ENCODE assay signal across 1 cellular context in genomic region chr11:14642873-14643696, GRCh38.
TF ChIP-seq lines count a peak whose summit lies in the region.

No MANE protein-coding gene starts in this region.

TF ChIP-seq in HepG2, 621 proteins besides CTCF, POLR2A, EP300 and RAD21 (continued from another document and continues in another):
- TF ChIP-seq THAP9 (CRISPR knock-in tag; IDR thresholded peaks at IDR 0.05; ENCODE audit: borderline replicate concordance) (no peak), RCOR2 (CRISPR knock-in tag; IDR thresholded peaks at IDR 0.05) (no peak), ZNF800 (CRISPR knock-in tag; IDR thresholded peaks at IDR 0.05) (0 out of 2 replicates have a peak, but pooled peaks have one; percentile 51), ZNF891 (CRISPR knock-in tag; IDR thresholded peaks at IDR 0.05) (peak; percentile 20; the same call in 1 of the 2 replicates), ZNF232 (CRISPR knock-in tag; IDR thresholded peaks at IDR 0.05; ENCODE audit: borderline replicate concordance) (0 out of 2 replicates have a peak, but pooled peaks have one; percentile 46), THAP11 (CRISPR knock-in tag; IDR thresholded peaks at IDR 0.05) (no peak), ZNF709 (CRISPR knock-in tag; IDR thresholded peaks at IDR 0.05) (peak; percentile 85), ZNF639 (CRISPR knock-in tag; conservative IDR thresholded peaks at IDR 0.05) (peak; percentile 71; the same call in 1 of the 2 replicates), SP1 (IDR thresholded peaks at IDR 0.05) (no peak), SP1 (CRISPR knock-in tag; IDR thresholded peaks at IDR 0.05) (0 out of 2 replicates have a peak, but pooled peaks have one; percentile 31), ELF3 (CRISPR knock-in tag; IDR thresholded peaks at IDR 0.05) (peak; percentile 35; the same call in 1 of the 2 replicates), ZBTB25 (CRISPR knock-in tag; IDR thresholded peaks at IDR 0.05) (0 out of 2 replicates have a peak, but pooled peaks have one; percentile 30), ZBTB44 (CRISPR knock-in tag; IDR thresholded peaks at IDR 0.05) (peak; percentile 36; the same call in 1 of the 2 replicates), ZNF780A (CRISPR knock-in tag; IDR thresholded peaks at IDR 0.05) (peak; percentile 65; the same call in 1 of the 2 replicates), CREB1 (IDR thresholded peaks at IDR 0.05) (no peak), CREB1 (CRISPR knock-in tag; IDR thresholded peaks at IDR 0.05) (no peak), MAFF (IDR thresholded peaks at IDR 0.05; ENCODE audit: low read depth, low read length) (no peak), ZNF441 (CRISPR knock-in tag; IDR thresholded peaks at IDR 0.05; ENCODE audit: borderline replicate concordance) (peak; percentile 84), ZNF430 (CRISPR knock-in tag; IDR thresholded peaks at IDR 0.05) (peak; percentile 23; the same call in 1 of the 2 replicates), ZNF30 (CRISPR knock-in tag; IDR thresholded peaks at IDR 0.05) (peak; percentile 96), ZNF609 (CRISPR knock-in tag; IDR thresholded peaks at IDR 0.05; ENCODE audit: borderline replicate concordance) (0 out of 2 replicates have a peak, but pooled peaks have one; percentile 7), ZNF451 (CRISPR knock-in tag; IDR thresholded peaks at IDR 0.05) (peak; percentile 52; the same call in 1 of the 2 replicates), BORCS8-MEF2B (CRISPR knock-in tag; IDR thresholded peaks at IDR 0.05) (peak; percentile 83; the same call in 1 of the 2 replicates), TAF15 (IDR thresholded peaks at IDR 0.05; ENCODE audit: low read depth, low read length, poor library complexity, severe bottlenecking) (no peak), ZGPAT (CRISPR knock-in tag; IDR thresholded peaks at IDR 0.05) (no peak), HMGXB3 (CRISPR knock-in tag; IDR thresholded peaks at IDR 0.05; ENCODE audit: borderline replicate concordance) (0 out of 2 replicates have a peak, but pooled peaks have one; percentile 23), ZNF235 (CRISPR knock-in tag; IDR thresholded peaks at IDR 0.05; ENCODE audit: borderline replicate concordance) (no peak), ZNF576 (CRISPR knock-in tag; IDR thresholded peaks at IDR 0.05) (no peak), KDM4B (CRISPR knock-in tag; IDR thresholded peaks at IDR 0.05) (0 out of 2 replicates have a peak, but pooled peaks have one; percentile 9), ZBTB39 (CRISPR knock-in tag; IDR thresholded peaks at IDR 0.05) (peak; percentile 74; the same call in 1 of the 2 replicates), ZNF333 (CRISPR knock-in tag; IDR thresholded peaks at IDR 0.05; ENCODE audit: borderline replicate concordance) (0 out of 2 replicates have a peak, but pooled peaks have one; percentile 7), HES4 (CRISPR knock-in tag; IDR thresholded peaks at IDR 0.05; ENCODE audit: borderline replicate concordance) (peak; percentile 87)
